ENCODE assay signal across 12 cellular contexts in genomic region chr10:8616166-8616565, GRCh38.
A peak's percentile ranks its signal among the peaks of the same experiment; 100 is the strongest.
DNase-seq lines count a peak whose midpoint lies in the region; ATAC-seq and TF ChIP-seq lines count a peak whose summit lies in the region.
"Had no signal": no experiment of that assay in that cellular context is flagged by ENCODE, and none has a peak within 500 bp of the region (broad histone marks: within the 10 kb centered on the region; RNA-seq: fewer than 3 reads in every experiment).

No MANE protein-coding gene starts in this region.

- no peaks in the 10 kb centered on the region for H3K79me2 ChIP-seq in OCI-LY7 (ENCODE audit: insufficient read depth, low read depth, low read length)

- H3K9ac ChIP-seq in BLaER1 = no peak overlapping the region

- H3K4me2 ChIP-seq in BLaER1 = peak overlapping the region; percentile 67
- peak overlapping the region; percentile 2; the same call in 1 of the 2 replicates for H3K4me2 ChIP-seq in OCI-LY7 (ENCODE audit: low read length)

- no peak for TF ChIP-seq CTCF in OCI-LY7 (conservative IDR thresholded peaks at IDR 0.05; ENCODE audit: low read length)

- CTCF ChIA-PET in OCI-LY7 (lab: Charles Lee; ENCODE audit: unreplicated experiment) = no interaction called here

- no peaks in the 10 kb centered on the region for H3K27me3 ChIP-seq in BLaER1
- H3K27me3 ChIP-seq: stomach had no signal

- H3K27ac ChIP-seq in BLaER1 (no peak overlapping the region), OCI-LY7 (ENCODE audit: low read depth, low read length, poor library complexity, severe bottlenecking) (no peak overlapping the region)
- H3K27ac ChIP-seq: stomach had no signal

- no TSS peak for BruUV-seq in OCI-LY7 (replicated peaks; lab: Mats Ljungman, UMichigan)

- H3K36me3 ChIP-seq in BLaER1 = no peaks in the 10 kb centered on the region
- no peaks in the 10 kb centered on the region for H3K36me3 ChIP-seq in OCI-LY7 (ENCODE audit: insufficient read depth, low read length)
- H3K36me3 ChIP-seq: stomach had no signal

- ATAC-seq in GM18907 (IDR thresholded peaks at IDR 0.05; ENCODE audit: unreplicated experiment) = peak; percentile 87
- ATAC-seq in HG02884 (IDR thresholded peaks at IDR 0.05; ENCODE audit: unreplicated experiment) = peak; percentile 86
- ATAC-seq in GM21390 (IDR thresholded peaks at IDR 0.05; ENCODE audit: unreplicated experiment) = no peak

- H4K20me1 ChIP-seq in BLaER1 = no peaks in the 10 kb centered on the region
- no peaks in the 10 kb centered on the region for H4K20me1 ChIP-seq in OCI-LY7 (ENCODE audit: insufficient read depth, low read length)

- intact Hi-C loops in OCI-LY7 (cut with micrococcal nuclease; ENCODE audit: unreplicated experiment) = no loop called here

- no peak overlapping the region for H2AFZ ChIP-seq in OCI-LY7 (ENCODE audit: low read length)

- H3K9me3 ChIP-seq in BLaER1 = peaks cover 7% of the 10 kb centered on the region; the same call in 1 of the 2 replicates
- no peaks in the 10 kb centered on the region for H3K9me3 ChIP-seq in OCI-LY7 (ENCODE audit: low read length)
- H3K9me3 ChIP-seq: stomach had no signal

- H3K4me1 ChIP-seq in BLaER1 (peaks cover 18% of the 10 kb centered on the region), OCI-LY7 (ENCODE audit: insufficient read depth, low read length, poor library complexity, severe bottlenecking) (peaks cover 10% of the 10 kb centered on the region)

- DNase-seq in OCI-LY7 (ENCODE audit: low spot score) = peak; percentile 45
- no peak for DNase-seq in cortex of kidney (lab: John Stamatoyannopoulos, UW)
- no peak for DNase-seq in SHP77 (lab: John Stamatoyannopoulos, UW)
- no peak for DNase-seq in hippocampal formation (lab: John Stamatoyannopoulos, UW)
- DNase-seq: amygdala, KG1, NCI-H524, stomach had no signal

- POLR2A ChIA-PET in OCI-LY7 (lab: Charles Lee) = interaction anchor here (0.6 kb wide), 1 partner anchor 48 kb away, joined by 3 read pairs; no protein-coding TSS in a partner anchor

- H3K9me2 ChIP-seq in OCI-LY7 (ENCODE audit: insufficient read depth, low read length) = no peaks in the 10 kb centered on the region

- H3K4me3 ChIP-seq in BLaER1 = no peak overlapping the region
- no peak overlapping the region for H3K4me3 ChIP-seq in OCI-LY7 (ENCODE audit: low read depth, low read length, poor library complexity, severe bottlenecking)
- H3K4me3 ChIP-seq: stomach had no signal
